In the genomic region with DNA sequence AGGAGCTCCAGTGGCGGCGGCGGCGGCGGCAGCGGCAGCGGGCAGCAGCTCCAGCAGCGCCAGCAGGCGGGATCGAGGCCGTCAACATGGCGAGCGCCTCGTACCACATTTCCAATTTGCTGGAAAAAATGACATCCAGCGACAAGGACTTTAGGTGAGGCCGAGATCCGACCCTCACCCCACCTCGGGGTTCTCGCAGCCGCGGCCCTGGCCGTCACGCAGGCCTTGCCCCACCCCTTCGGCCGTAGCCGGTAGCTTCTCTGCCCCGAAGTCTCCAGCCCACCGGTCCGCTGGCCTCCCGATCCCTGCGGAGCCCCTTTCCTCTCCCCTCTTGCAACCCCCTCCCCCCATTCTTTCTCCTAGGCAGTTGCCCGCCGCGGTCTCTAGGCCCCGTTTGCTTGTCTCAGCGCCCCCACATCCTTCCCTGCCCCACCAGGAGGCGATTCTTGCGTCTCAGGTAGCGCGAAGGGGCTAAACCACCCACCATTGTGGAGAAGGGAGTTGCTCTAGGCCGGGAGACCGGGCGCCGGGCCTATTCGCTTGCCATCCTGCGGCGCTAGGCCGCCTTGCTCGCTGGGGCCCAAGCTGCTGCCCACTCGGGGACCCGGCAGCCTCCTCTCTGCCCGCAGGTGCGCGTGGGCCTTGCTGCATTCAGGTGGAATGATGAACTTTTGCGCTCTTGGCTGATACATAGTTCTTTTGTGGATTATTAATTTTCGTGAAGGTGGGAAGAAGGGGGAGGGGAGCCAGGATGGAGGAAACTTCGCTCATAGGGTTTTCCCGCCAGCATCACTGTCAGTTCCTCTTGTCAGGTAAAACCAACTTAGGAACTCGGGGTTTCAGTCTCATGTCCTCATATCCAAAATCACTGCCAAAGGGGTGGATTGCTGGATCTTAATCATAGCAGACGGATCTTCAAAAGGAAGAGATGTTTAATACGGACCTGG, we compare ENCODE assay signal across 8 cellular contexts. TPM values are rescaled to one million over a fixed set of nuclear protein-coding genes. Genes with fewer than 3 reads are reported as not detected.
DNase-seq lines count a peak whose midpoint lies in the region; ATAC-seq, FAIRE-seq and TF ChIP-seq lines count a peak whose summit lies in the region.

No MANE protein-coding gene starts in this region.

- peaks cover 44% of the 10 kb centered on the region for H3K36me3 Mint-ChIP-seq in Caco-2 (ENCODE audit: insufficient read depth, unreplicated experiment)
- H3K36me3 Mint-ChIP-seq in activated naive CD4-positive, alpha-beta T cell treated with anti-CD3 and anti-CD28 coated beads, Interleukin-2, amount 50 U/mL, for 24 hours, result peaks cover 3% of the 10 kb centered on the region

- CTCF ChIA-PET in Caco-2 (lab: Charles Lee), result interaction anchor here (1.1 kb wide), 1 partner anchor 673 kb away, joined by 6 read pairs; no protein-coding TSS in a partner anchor

- no peaks in the 10 kb centered on the region for H3K4me1 ChIP-seq in Caco-2
- H3K4me1 ChIP-seq in heart left ventricle, result peaks cover 3 to 54% (median 40%) of the 10 kb centered on the region in 12 donors
- H3K4me1 ChIP-seq in prostate gland (replicated peaks), result no peaks in the 10 kb centered on the region

- 0 to 1% (median 1%) methylated on average over 44 to 61 of the region's 61 CpGs for WGBS in heart left ventricle, 4 donors
- 1% methylated on average over 51 of the region's 61 CpGs for WGBS in prostate gland

- H3K27ac Mint-ChIP-seq in Caco-2 (ENCODE audit: unreplicated experiment), result peak overlapping the region; percentile 96
- H3K27ac Mint-ChIP-seq in activated naive CD4-positive, alpha-beta T cell treated with anti-CD3 and anti-CD28 coated beads, Interleukin-2, amount 50 U/mL, for 24 hours, result peak overlapping the region; percentile 100

- no peaks in the 10 kb centered on the region for H3K9me3 ChIP-seq in Caco-2
- no peaks in the 10 kb centered on the region for H3K9me3 ChIP-seq in heart left ventricle
- H3K9me3 ChIP-seq in prostate gland, result no peaks in the 10 kb centered on the region

- TF ChIP-seq CTCF in Caco-2 (IDR thresholded peaks at IDR 0.05; ENCODE audit: insufficient read depth in 1 of 2, low read depth in 1 of 2, low read length in 1 of 2, severe bottlenecking in 1 of 2, unreplicated experiment in 1 of 2) (no peak), heart left ventricle (IDR thresholded peaks at IDR 0.05) (peak in 3 of 12 donors; percentile 1 to 18 (median 3)), prostate gland (IDR thresholded peaks at IDR 0.05) (peak in 1 of 4 experiments; percentile 7)

- H3K36me3 ChIP-seq in Caco-2 (ENCODE audit: control insufficient read depth, insufficient read depth, low read length), result no peaks in the 10 kb centered on the region
- peaks cover 0 to 11% (median 0%) of the 10 kb centered on the region in 9 donors for H3K36me3 ChIP-seq in heart left ventricle
- no peaks in the 10 kb centered on the region for H3K36me3 ChIP-seq in prostate gland

- DNase-seq in Caco-2, result peak in 1 of 2 experiments; percentile 61
- peak; percentile 25 for DNase-seq in HT1080 (ENCODE audit: low read depth)
- DNase-seq in heart left ventricle, result peak; percentile 39 to 72 (median 48)
- DNase-seq in prostate gland (ENCODE audit: low spot score), result peak; percentile 36
- DNase-seq in urothelium cell line (ENCODE audit: low spot score), result peak; percentile 14

- no peaks in the 10 kb centered on the region for H3K27me3 Mint-ChIP-seq in Caco-2 (ENCODE audit: insufficient read depth, unreplicated experiment)
- H3K27me3 Mint-ChIP-seq in activated naive CD4-positive, alpha-beta T cell treated with anti-CD3 and anti-CD28 coated beads, Interleukin-2, amount 50 U/mL, for 24 hours, result no peaks in the 10 kb centered on the region

- intact Hi-C loops in Caco-2 (cut with micrococcal nuclease; ENCODE audit: unreplicated experiment), result loop anchor here (1.0 kb wide), 1 partner anchor 29 kb away; no protein-coding TSS in a partner anchor
- intact Hi-C loops in heart left ventricle (cut with DNase I), result loop anchor here in 2 of 10 donors (2.0 to 10.0 kb wide), 2 partner anchors 375 to 379 kb away; a partner anchor contains a TSS
- intact Hi-C loops in prostate gland (cut with DNase I), result loop anchor here (5.0 to 10.0 kb wide), 3 partner anchors 203 to 1085 kb away; a partner anchor contains a TSS

- H3K4me1 Mint-ChIP-seq in Caco-2 (ENCODE audit: low read depth, unreplicated experiment), result peaks cover 6% of the 10 kb centered on the region
- peaks cover 54% of the 10 kb centered on the region for H3K4me1 Mint-ChIP-seq in activated naive CD4-positive, alpha-beta T cell treated with anti-CD3 and anti-CD28 coated beads, Interleukin-2, amount 50 U/mL, for 24 hours

- POLR2A ChIA-PET in Caco-2 (lab: Charles Lee), result interaction anchor here (0.8 to 1.4 kb wide), 4 partner anchors 14 to 1340 kb away, joined by 3 to 4 read pairs (median 4); no protein-coding TSS in a partner anchor

- ATAC-seq in GM19467 (IDR thresholded peaks at IDR 0.05; ENCODE audit: unreplicated experiment) (peak; percentile 7), heart left ventricle (peak in 2 of 4 donors; percentile 25 to 26)

- peak overlapping the region; percentile 92 to 99 (median 97) for H3K27ac ChIP-seq in heart left ventricle
- peak overlapping the region; percentile 98 to 99 for H3K27ac ChIP-seq in prostate gland

- TF ChIP-seq POLR2A in Raji (IDR thresholded peaks at IDR 0.05; ENCODE audit: insufficient read depth, low read depth, low read length) (peak; percentile 20), heart left ventricle (IDR thresholded peaks at IDR 0.05) (peak in 1 of 2 donors; percentile 19), prostate gland (IDR thresholded peaks at IDR 0.05) (peak; percentile 13)

- BruUV-seq in Caco-2 (replicated peaks; lab: Mats Ljungman, UMichigan), result no TSS peak

- no peaks in the 10 kb centered on the region for H3K27me3 ChIP-seq in Caco-2 (replicated peaks; ENCODE audit: control insufficient read depth, insufficient read depth, low read length)
- H3K27me3 ChIP-seq in heart left ventricle, result no peaks in the 10 kb centered on the region
- H3K27me3 ChIP-seq in prostate gland (replicated peaks; ENCODE audit: insufficient read depth), result no peaks in the 10 kb centered on the region

- no peaks in the 10 kb centered on the region for H3K9me3 Mint-ChIP-seq in Caco-2 (ENCODE audit: unreplicated experiment)
- H3K9me3 Mint-ChIP-seq in activated naive CD4-positive, alpha-beta T cell treated with anti-CD3 and anti-CD28 coated beads, Interleukin-2, amount 50 U/mL, for 24 hours, result no peaks in the 10 kb centered on the region

- FAIRE-seq in urothelium cell line (lab: Jason Lieb, UNC), result no peak

- peak overlapping the region; percentile 83 for H3K4me3 Mint-ChIP-seq in Caco-2 (ENCODE audit: unreplicated experiment)
- peak overlapping the region; percentile 98 for H3K4me3 Mint-ChIP-seq in activated naive CD4-positive, alpha-beta T cell treated with anti-CD3 and anti-CD28 coated beads, Interleukin-2, amount 50 U/mL, for 24 hours

- H3K4me3 ChIP-seq in Caco-2 (ENCODE audit: low read depth, low read length) (peak overlapping the region; percentile 78), heart left ventricle (peak overlapping the region; percentile 81 to 91 (median 85)), prostate gland (peak overlapping the region; percentile 67 to 88)

RNA-seq across cellular contexts. Expression of a gene that starts 0.7 kb away (rescaled TPM):
- total RNA-seq in Caco-2 (2022) (148 and 153 TPM in 2 replicates), heart left ventricle (10 to 100 TPM; 16.0 to 69.0 (median 35.9) TPM), prostate gland (100 to 1,000 TPM in 1 of 2 donors, 10 to 100 TPM in 1; 65.1 to 118 TPM)
- total RNA-seq in HT1080 (2014; rRNA removed; shearing (Covaris generic)), result 100 and 123 TPM in 2 replicates
- polyA plus RNA-seq in HT1080 (2015; cell fraction: cytosol; rRNA removed), result 43.2 and 50.2 TPM in 2 replicates
- polyA plus RNA-seq in HT1080 (2015; cell fraction: nucleus; rRNA removed), result 161 and 167 TPM in 2 replicates
- polyA plus RNA-seq in heart left ventricle, result 10 to 100 TPM in 1 of 2 donors, 1 to 10 TPM in 1; 5.8 to 23.4 TPM
